Comparison of ENCODE assay signal across 8 cellular contexts in genomic region chr17:77445908-77446535, GRCh38.
DNase-seq lines count a peak whose midpoint lies in the region; ATAC-seq and TF ChIP-seq lines count a peak whose summit lies in the region.

No MANE protein-coding gene starts in this region.

- H3K4me3 ChIP-seq in Karpas-422 (ENCODE audit: low read length) = peak overlapping the region; percentile 38; the same call in 1 of the 2 replicates
- no peak overlapping the region for H3K4me3 ChIP-seq in trophoblast cell (ENCODE audit: low read depth, low read length)

- H2AK5ac ChIP-seq in trophoblast cell (ENCODE audit: low read length) = no peak overlapping the region

- H3K4me2 ChIP-seq in Karpas-422 (ENCODE audit: low read depth, low read length, poor library complexity, severe bottlenecking) (peak overlapping the region; percentile 54), trophoblast cell (ENCODE audit: low read length) (no peak overlapping the region)

- no peak overlapping the region for H3K14ac ChIP-seq in trophoblast cell (ENCODE audit: low read length)

- no peak overlapping the region for H2BK120ac ChIP-seq in trophoblast cell (ENCODE audit: insufficient read depth, low read length, poor library complexity)

- H3K27me3 Mint-ChIP-seq in activated naive CD8-positive, alpha-beta T cell treated with anti-CD3 and anti-CD28 coated beads, Interleukin-2, amount 10 ng/mL, durations not matched to agents 7 days and 5 days = no peaks in the 10 kb centered on the region
- no peaks in the 10 kb centered on the region for H3K27me3 Mint-ChIP-seq in mesothelial cell of epicardium (ENCODE audit: low read depth)

- no peak overlapping the region for H2AFZ ChIP-seq in Karpas-422 (ENCODE audit: low read length)
- no peak overlapping the region for H2AFZ ChIP-seq in trophoblast cell (ENCODE audit: insufficient read depth, low read length, poor library complexity)

- no peak overlapping the region for H3K23ac ChIP-seq in trophoblast cell (ENCODE audit: low read length)

- peak overlapping the region; percentile 90 for H3K27ac Mint-ChIP-seq in activated naive CD8-positive, alpha-beta T cell treated with anti-CD3 and anti-CD28 coated beads, Interleukin-2, amount 10 ng/mL, durations not matched to agents 7 days and 5 days
- peak overlapping the region; percentile 61 for H3K27ac Mint-ChIP-seq in mesothelial cell of epicardium

- H3K36me3 ChIP-seq in Karpas-422 (ENCODE audit: insufficient read depth, low read length) (no peaks in the 10 kb centered on the region), trophoblast cell (ENCODE audit: control insufficient read depth in 1 of 2, insufficient read depth in 2 of 2, low read length in 2 of 2) (no peaks in the 10 kb centered on the region)

- H3K9ac ChIP-seq in Karpas-422 (ENCODE audit: low read length) (peak overlapping the region; percentile 72), trophoblast cell (ENCODE audit: low read length) (no peak overlapping the region)

- no peaks in the 10 kb centered on the region for H3K27me3 ChIP-seq in Karpas-422 (ENCODE audit: low read length)
- no peaks in the 10 kb centered on the region for H3K27me3 ChIP-seq in trophoblast cell (ENCODE audit: insufficient read depth, low read length)

- TF ChIP-seq POLR2A in GM15510 (IDR thresholded peaks at IDR 0.05; ENCODE audit: borderline replicate concordance, extremely low read depth, insufficient read length) = peak; percentile 49

- H3K4ac ChIP-seq in trophoblast cell (ENCODE audit: low read depth, low read length) = no peak overlapping the region

- H3K79me1 ChIP-seq in trophoblast cell (ENCODE audit: low read length) = peaks cover 17% of the 10 kb centered on the region

- no peak for TF ChIP-seq CTCF in mesothelial cell of epicardium (IDR thresholded peaks at IDR 0.05; ENCODE audit: unreplicated experiment)

- H4K91ac ChIP-seq in trophoblast cell (ENCODE audit: low read depth, low read length) = no peak overlapping the region

- no peaks in the 10 kb centered on the region for H3K9me2 ChIP-seq in Karpas-422 (replicated peaks; ENCODE audit: insufficient read depth, low read length)

- no peak overlapping the region for H2BK12ac ChIP-seq in trophoblast cell (ENCODE audit: low read length)

- H3K4me1 ChIP-seq in Karpas-422 (ENCODE audit: low read length) (peaks cover 77% of the 10 kb centered on the region), trophoblast cell (ENCODE audit: control insufficient read depth in 1 of 2, insufficient read depth in 2 of 2, low read length in 2 of 2) (peaks cover 32 to 35% of the 10 kb centered on the region in 2 experiments)

- WGBS in trophoblast cell (ENCODE audit: extremely low coverage, insufficient coverage, insufficient read length) = no CpG with 5 or more reads among the region's 14 CpGs

- H3K9me3 ChIP-seq in Karpas-422 (ENCODE audit: low read length) (no peaks in the 10 kb centered on the region), trophoblast cell (ENCODE audit: insufficient read depth, low read depth, low read length) (peaks cover 1% of the 10 kb centered on the region)

- H4K20me1 ChIP-seq in Karpas-422 (ENCODE audit: insufficient read depth, low read depth, low read length) = no peaks in the 10 kb centered on the region

- peak overlapping the region; percentile 85 for H3K4me3 Mint-ChIP-seq in activated naive CD8-positive, alpha-beta T cell treated with anti-CD3 and anti-CD28 coated beads, Interleukin-2, amount 10 ng/mL, durations not matched to agents 7 days and 5 days
- no peak overlapping the region for H3K4me3 Mint-ChIP-seq in mesothelial cell of epicardium

- H3K27ac ChIP-seq in Karpas-422 (ENCODE audit: low read length) (peak overlapping the region; percentile 100), trophoblast cell (ENCODE audit: low read depth, low read length) (no peak overlapping the region)

- POLR2A ChIA-PET in activated naive CD8-positive, alpha-beta T cell treated with anti-CD3 and anti-CD28 coated beads, Interleukin-2, amount 10 ng/mL, durations not matched to agents 7 days and 5 days (lab: Charles Lee) = interaction anchor here (0.9 to 14.3 kb wide), 17 partner anchors 5 to 681 kb away, joined by 3 to 241 read pairs (median 7); partner anchors contain the start of gene TNRC6C

- peaks cover 15% of the 10 kb centered on the region for H3K36me3 Mint-ChIP-seq in activated naive CD8-positive, alpha-beta T cell treated with anti-CD3 and anti-CD28 coated beads, Interleukin-2, amount 10 ng/mL, durations not matched to agents 7 days and 5 days
- peaks cover 3% of the 10 kb centered on the region for H3K36me3 Mint-ChIP-seq in mesothelial cell of epicardium

- no peak overlapping the region for H2BK5ac ChIP-seq in trophoblast cell (ENCODE audit: low read depth, low read length, poor library complexity)

- H3K79me2 ChIP-seq in Karpas-422 (ENCODE audit: low read length) (peaks cover 19% of the 10 kb centered on the region), trophoblast cell (ENCODE audit: control insufficient read depth, insufficient read depth, low read length, poor library complexity) (peaks cover 7% of the 10 kb centered on the region)

- H3K9me3 Mint-ChIP-seq in activated naive CD8-positive, alpha-beta T cell treated with anti-CD3 and anti-CD28 coated beads, Interleukin-2, amount 10 ng/mL, durations not matched to agents 7 days and 5 days = no peaks in the 10 kb centered on the region
- no peaks in the 10 kb centered on the region for H3K9me3 Mint-ChIP-seq in mesothelial cell of epicardium

- no peak overlapping the region for H3K18ac ChIP-seq in trophoblast cell (ENCODE audit: low read length)

- peak; percentile 46 for ATAC-seq in activated naive CD8-positive, alpha-beta T cell treated with anti-CD3 and anti-CD28 coated beads, Interleukin-2, amount 10 ng/mL, durations not matched to agents 7 days and 5 days (ENCODE audit: low read depth)

- peaks cover 76% of the 10 kb centered on the region for H3K4me1 Mint-ChIP-seq in activated naive CD8-positive, alpha-beta T cell treated with anti-CD3 and anti-CD28 coated beads, Interleukin-2, amount 10 ng/mL, durations not matched to agents 7 days and 5 days
- H3K4me1 Mint-ChIP-seq in mesothelial cell of epicardium = peaks cover 65% of the 10 kb centered on the region

- no peak overlapping the region for H4K12ac ChIP-seq in trophoblast cell (ENCODE audit: low read depth, low read length)

- no peak overlapping the region for H4K8ac ChIP-seq in trophoblast cell (ENCODE audit: low read depth, low read length)

- DNase-seq in Karpas-422 (peak; percentile 88), mesothelial cell of epicardium (ENCODE audit: low spot score in 2 of 2, unreplicated experiment in 2 of 2) (no peak), kidney glomerular epithelial cell (lab: John Stamatoyannopoulos, UW) (no peak), NCI-H510A treated with DMSO at 0.1 percent for 48 hours (lab: John Stamatoyannopoulos, UW) (no peak), trophoblast cell (no peak), epidermal melanocyte (ENCODE audit: insufficient read length, low spot score) (no peak)
- no peak for DNase-seq in activated naive CD8-positive, alpha-beta T cell treated with anti-CD3 and anti-CD28 coated beads, Interleukin-2, amount 10 ng/mL, durations not matched to agents 7 days and 5 days
